ENCODE assay signal across 23 cellular contexts in the genomic region with DNA sequence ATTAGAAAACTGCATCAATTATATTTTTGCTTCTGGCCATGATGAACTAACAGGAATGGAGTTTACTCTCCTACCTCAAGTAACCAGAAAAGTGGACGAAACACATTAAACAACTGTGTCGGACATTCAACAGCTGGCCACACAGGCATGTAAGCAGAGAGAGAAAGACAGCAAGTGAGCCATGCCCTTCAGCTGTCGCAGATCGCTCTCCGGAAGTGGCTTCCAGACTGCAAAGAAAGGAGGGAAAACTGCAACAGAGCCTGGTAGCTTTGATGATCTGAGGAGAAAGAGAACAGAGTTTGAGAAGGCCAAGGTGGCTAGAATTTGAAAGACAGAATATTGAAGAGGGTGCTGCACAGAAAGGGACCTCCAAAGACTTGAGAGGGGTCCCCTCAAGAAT.
"Had no signal": no experiment of that assay in that cellular context is flagged by ENCODE, and none has a peak within 500 bp of the region (broad histone marks: within the 10 kb centered on the region; RNA-seq: fewer than 3 reads in every experiment).

No MANE protein-coding gene starts in this region.

- H3K4me3 Mint-ChIP-seq: dendritic cell treated with granulocyte-macrophage colony-stimulating factor and Interleukin-4, amounts not matched to agents 40 ng/mL and 50 ng/mL, for 4 days; effector memory CD8-positive, alpha-beta T cell; memory B cell; naive B cell; stimulated activated memory B cell treated with anti-CD40 and anti-IgM and Interleukin-4, amounts not matched to agents 10 μg/mL and 1 μg/mL and 100 μg/mL, for 72 hours; stimulated activated naive CD8-positive, alpha-beta T cell treated with anti-CD3 and anti-CD28 coated beads, Interleukin-15, Interleukin-2, amounts not matched to agents 100 ng/mL and 50 ng/mL, for 24 hours had no signal

- H3K36me3 Mint-ChIP-seq: memory B cell; naive B cell; stimulated activated memory B cell treated with anti-CD40 and anti-IgM and Interleukin-4, amounts not matched to agents 10 μg/mL and 1 μg/mL and 100 μg/mL, for 72 hours had no signal

- ATAC-seq: effector memory CD8-positive, alpha-beta T cell; gastroesophageal sphincter; left lung; lower lobe of right lung; stimulated activated memory B cell treated with anti-CD40 and anti-IgM and Interleukin-4, amounts not matched to agents 10 μg/mL and 1 μg/mL and 100 μg/mL, for 72 hours; upper lobe of right lung had no signal

- H3K9me3 Mint-ChIP-seq: dendritic cell treated with granulocyte-macrophage colony-stimulating factor and Interleukin-4, amounts not matched to agents 40 ng/mL and 50 ng/mL, for 4 days; effector memory CD8-positive, alpha-beta T cell; stimulated activated naive CD8-positive, alpha-beta T cell treated with anti-CD3 and anti-CD28 coated beads, Interleukin-15, Interleukin-2, amounts not matched to agents 100 ng/mL and 50 ng/mL, for 24 hours had no signal

- H3K4me1 Mint-ChIP-seq: memory B cell; naive B cell; stimulated activated memory B cell treated with anti-CD40 and anti-IgM and Interleukin-4, amounts not matched to agents 10 μg/mL and 1 μg/mL and 100 μg/mL, for 72 hours had no signal

- H3K36me3 ChIP-seq: esophagus squamous epithelium, gastroesophageal sphincter, left lung, lower lobe of right lung, ovary, right atrium auricular region, tibial artery, upper lobe of right lung had no signal

- H3K27ac Mint-ChIP-seq: dendritic cell treated with granulocyte-macrophage colony-stimulating factor and Interleukin-4, amounts not matched to agents 40 ng/mL and 50 ng/mL, for 4 days; effector memory CD8-positive, alpha-beta T cell; memory B cell; naive B cell; stimulated activated memory B cell treated with anti-CD40 and anti-IgM and Interleukin-4, amounts not matched to agents 10 μg/mL and 1 μg/mL and 100 μg/mL, for 72 hours; stimulated activated naive CD8-positive, alpha-beta T cell treated with anti-CD3 and anti-CD28 coated beads, Interleukin-15, Interleukin-2, amounts not matched to agents 100 ng/mL and 50 ng/mL, for 24 hours had no signal

- DNase-seq: cerebellar nuclear complex; effector memory CD8-positive, alpha-beta T cell; esophagus squamous epithelium; foreskin fibroblast; glutamatergic neuron; islet precursor cell; left lung; lower lobe of right lung; midbrain; naive B cell; nucleus accumbens; ovary; stimulated activated CD4-positive, alpha-beta T cell treated with anti-CD3 and anti-CD28 coated beads, Interleukin-4, amount 100 ng/mL, for 1 hour; stimulated activated CD8-positive, alpha-beta memory T cell treated with anti-CD3 and anti-CD28 coated beads, Interleukin-4, amount 100 ng/mL, for 48 hours; tibial artery; upper lobe of right lung had no signal

- H3K27ac ChIP-seq: epithelial cell of prostate, esophagus squamous epithelium, gastroesophageal sphincter, left lung, lower lobe of right lung, ovary, right atrium auricular region, tibial artery, upper lobe of right lung had no signal

- H3K9me3 ChIP-seq: esophagus squamous epithelium, gastroesophageal sphincter, left lung, lower lobe of right lung, ovary, right atrium auricular region, tibial artery, upper lobe of right lung had no signal

- H3K27me3 ChIP-seq: ovary, right atrium auricular region, upper lobe of right lung had no signal

- H3K4me1 ChIP-seq: esophagus squamous epithelium, gastroesophageal sphincter, left lung, lower lobe of right lung, right atrium auricular region, tibial artery, upper lobe of right lung had no signal

- H3K4me3 ChIP-seq: esophagus squamous epithelium, gastroesophageal sphincter, left lung, lower lobe of right lung, ovary, right atrium auricular region, tibial artery, upper lobe of right lung had no signal
